28 cellular contexts compared by ENCODE assay signal in genomic region chr5:93964421-93964820, GRCh38.
"Had no signal": no experiment of that assay in that cellular context is flagged by ENCODE, and none has a peak within 500 bp of the region (broad histone marks: within the 10 kb centered on the region; RNA-seq: fewer than 3 reads in every experiment).

No MANE protein-coding gene starts in this region.

- H3K27ac ChIP-seq: neutrophil, pancreas, psoas muscle, right lobe of liver, sigmoid colon, stomach, thoracic aorta, thyroid gland, tibial nerve, upper lobe of left lung, vagina had no signal

- H3K9me3 Mint-ChIP-seq: natural killer cell treated with Interleukin-12 subunit alpha and Interleukin-12 subunit beta and Interleukin-15 and Interleukin-18, amount 100 ng/mL, for 72 hours; stimulated activated effector memory CD8-positive, alpha-beta T cell treated with anti-CD3 and anti-CD28 coated beads, Interleukin-12 subunit alpha, Interleukin-12 subunit beta, amount 100 ng/mL, for 72 hours had no signal

- DNase-seq: nephron progenitor cell; nucleus accumbens; pancreas; psoas muscle; right cardiac atrium; right lobe of liver; sigmoid colon; small intestine; stimulated activated CD4-positive, alpha-beta T cell treated with anti-CD3 and anti-CD28 coated beads, Interleukin-15, amount 100 ng/mL, for 24 hours; stimulated activated CD4-positive, alpha-beta T cell treated with anti-CD3 and anti-CD28 coated beads, Interleukin-2, amount 100 ng/mL, for 24 hours; stimulated activated CD4-positive, alpha-beta T cell treated with anti-CD3 and anti-CD28 coated beads, Interleukin-2, amount 100 ng/mL, for 48 hours; stimulated activated CD4-positive, alpha-beta T cell treated with anti-CD3 and anti-CD28 coated beads, Interleukin-4, amount 100 ng/mL, for 24 hours; stimulated activated naive B cell treated with anti-CD40 and anti-IgM and Interleukin-4, amounts not matched to agents 10 μg/mL and 1 μg/mL and 100 μg/mL, for 72 hours; stimulated activated naive CD4-positive, alpha-beta T cell treated with Interleukin-2 at 50 U/mL for 16 hours; stomach; thyroid gland; trophoblast cell; upper lobe of left lung had no signal

- H3K4me3 Mint-ChIP-seq: natural killer cell treated with Interleukin-12 subunit alpha and Interleukin-12 subunit beta and Interleukin-15 and Interleukin-18, amount 100 ng/mL, for 72 hours; nephron progenitor cell; neural crest cell; stimulated activated effector memory CD8-positive, alpha-beta T cell treated with anti-CD3 and anti-CD28 coated beads, Interleukin-12 subunit alpha, Interleukin-12 subunit beta, amount 100 ng/mL, for 72 hours; stimulated activated naive B cell treated with anti-CD40 and anti-IgM and Interleukin-4, amounts not matched to agents 10 μg/mL and 1 μg/mL and 100 μg/mL, for 72 hours; stimulated activated naive CD8-positive, alpha-beta T cell treated with anti-CD3 and anti-CD28 coated beads, Interleukin-15, Interleukin-2, amounts not matched to agents 100 ng/mL and 50 ng/mL, for 24 hours had no signal

- H3K4me1 ChIP-seq: pancreas, psoas muscle, right lobe of liver, sigmoid colon, stomach, thyroid gland, tibial nerve, upper lobe of left lung, vagina had no signal

- H3K9me3 ChIP-seq: neutrophil, pancreas, psoas muscle, right lobe of liver, sigmoid colon, stomach, thoracic aorta, thyroid gland, tibial nerve, upper lobe of left lung, vagina had no signal

- H3K27me3 Mint-ChIP-seq: natural killer cell treated with Interleukin-12 subunit alpha and Interleukin-12 subunit beta and Interleukin-15 and Interleukin-18, amount 100 ng/mL, for 72 hours; progenitor cell of endocrine pancreas; stimulated activated naive B cell treated with anti-CD40 and anti-IgM and Interleukin-4, amounts not matched to agents 10 μg/mL and 1 μg/mL and 100 μg/mL, for 72 hours; stimulated activated naive CD8-positive, alpha-beta T cell treated with anti-CD3 and anti-CD28 coated beads, Interleukin-15, Interleukin-2, amounts not matched to agents 100 ng/mL and 50 ng/mL, for 24 hours had no signal

- FAIRE-seq: urothelium cell line had no signal

- H3K27me3 ChIP-seq: neutrophil, pancreas, right lobe of liver, sigmoid colon, stomach, thyroid gland, tibial nerve, upper lobe of left lung, vagina had no signal

- H3K4me3 ChIP-seq: pancreas, psoas muscle, right lobe of liver, sigmoid colon, stomach, thoracic aorta, thyroid gland, tibial nerve, upper lobe of left lung, vagina had no signal

- ATAC-seq: natural killer cell treated with Interleukin-12 subunit alpha and Interleukin-12 subunit beta and Interleukin-15 and Interleukin-18, amount 100 ng/mL, for 72 hours; pancreas; psoas muscle; right cardiac atrium; right lobe of liver; stimulated activated effector memory CD8-positive, alpha-beta T cell treated with anti-CD3 and anti-CD28 coated beads, Interleukin-12 subunit alpha, Interleukin-12 subunit beta, amount 100 ng/mL, for 72 hours; stimulated activated naive B cell treated with anti-CD40 and anti-IgM and Interleukin-4, amounts not matched to agents 10 μg/mL and 1 μg/mL and 100 μg/mL, for 72 hours had no signal

- H3K36me3 ChIP-seq: neutrophil, pancreas, right lobe of liver, sigmoid colon, stomach, thoracic aorta, thyroid gland, upper lobe of left lung, vagina had no signal

- H3K27ac Mint-ChIP-seq: natural killer cell treated with Interleukin-12 subunit alpha and Interleukin-12 subunit beta and Interleukin-15 and Interleukin-18, amount 100 ng/mL, for 72 hours; nephron progenitor cell; progenitor cell of endocrine pancreas; stimulated activated effector memory CD8-positive, alpha-beta T cell treated with anti-CD3 and anti-CD28 coated beads, Interleukin-12 subunit alpha, Interleukin-12 subunit beta, amount 100 ng/mL, for 72 hours; stimulated activated naive B cell treated with anti-CD40 and anti-IgM and Interleukin-4, amounts not matched to agents 10 μg/mL and 1 μg/mL and 100 μg/mL, for 72 hours; stimulated activated naive CD8-positive, alpha-beta T cell treated with anti-CD3 and anti-CD28 coated beads, Interleukin-15, Interleukin-2, amounts not matched to agents 100 ng/mL and 50 ng/mL, for 24 hours had no signal
